In the genomic region with DNA sequence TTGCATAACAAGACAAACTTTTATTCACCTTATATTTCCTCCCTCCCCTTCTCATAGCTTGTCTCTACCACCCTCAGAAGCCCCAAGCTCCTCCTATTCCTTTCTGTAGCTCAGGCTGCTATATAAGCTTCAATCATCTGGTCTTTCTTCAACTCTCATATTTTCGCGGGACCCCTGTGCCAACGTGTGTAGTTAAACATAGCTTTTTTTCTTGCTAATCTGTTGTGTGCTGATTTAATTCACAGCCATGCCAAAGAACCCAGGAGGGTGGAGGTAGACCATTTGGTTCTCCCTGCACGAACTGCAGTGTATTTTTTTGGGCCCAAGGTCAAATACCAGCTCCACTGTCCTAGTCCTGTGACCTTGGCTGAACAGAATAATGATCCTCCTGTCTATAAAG, we compare ENCODE assay signal across 14 cellular contexts. TPM values are rescaled to one million over a fixed set of nuclear protein-coding genes. Genes with fewer than 3 reads are reported as not detected.
A peak's percentile ranks its signal among the peaks of the same experiment; 100 is the strongest.
DNase-seq lines count a peak whose midpoint lies in the region; ATAC-seq and TF ChIP-seq lines count a peak whose summit lies in the region.
"Had no signal": no experiment of that assay in that cellular context is flagged by ENCODE, and none has a peak within 500 bp of the region (broad histone marks: within the 10 kb centered on the region; RNA-seq: fewer than 3 reads in every experiment).

No MANE protein-coding gene starts in this region.

- H3K4me3 ChIP-seq in Loucy (ENCODE audit: low read length, poor library complexity, severe bottlenecking) (peak overlapping the region; percentile 72), neutrophil (ENCODE audit: low read depth in 1 of 2, low read length in 1 of 2) (no peak overlapping the region)
- H3K4me3 ChIP-seq: dorsolateral prefrontal cortex, esophagus squamous epithelium, K562 had no signal

- TF ChIP-seq CTCF in Loucy (conservative IDR thresholded peaks at IDR 0.05; ENCODE audit: low read length) (no peak), neutrophil (IDR thresholded peaks at IDR 0.05) (no peak), endothelial cell (IDR thresholded peaks at IDR 0.05; ENCODE audit: unreplicated experiment) (no peak)

- H3K9me2 ChIP-seq in Loucy (replicated peaks; ENCODE audit: low read depth, low read length), result no peaks in the 10 kb centered on the region

- no peak for ATAC-seq in activated T-cell treated with anti-CD3 and anti-CD28 coated beads, Interleukin-2, amount 50 U/mL, for 72 hours (replicated peaks in 1 of 2)

- H3K27ac Mint-ChIP-seq in activated T-cell treated with anti-CD3 and anti-CD28 coated beads, Interleukin-2, amount 50 U/mL, for 72 hours, result peak overlapping the region; percentile 98
- H3K27ac Mint-ChIP-seq in activated T-helper 2 cell treated with anti-CD3 and anti-CD28 coated beads, Interferon-gamma antibody, Interleukin-2, Interleukin-4, amounts not matched to agents 10 μg/mL and 5 μg/mL and 100 μg/mL, durations not matched to agents 14 hours and 24 hours and 36 hours, result peak overlapping the region; percentile 96
- H3K27ac Mint-ChIP-seq in endothelial cell (ENCODE audit: unreplicated experiment), result no peak overlapping the region

- H2AFZ ChIP-seq in Loucy (ENCODE audit: low read length), result peak overlapping the region; percentile 54; the same call in 1 of the 2 replicates

- intact Hi-C loops in activated T-helper 2 cell treated with anti-CD3 and anti-CD28 coated beads, Interferon-gamma antibody, Interleukin-2, Interleukin-4, amounts not matched to agents 10 μg/mL and 5 μg/mL and 100 μg/mL, durations not matched to agents 14 hours and 24 hours and 36 hours (cut with micrococcal nuclease), result loop anchor here (2.0 to 10.0 kb wide), 3 partner anchors 102 to 468 kb away; a partner anchor contains a TSS

- peaks cover 5% of the 10 kb centered on the region for H3K27me3 Mint-ChIP-seq in activated T-cell treated with anti-CD3 and anti-CD28 coated beads, Interleukin-2, amount 50 U/mL, for 72 hours (ENCODE audit: low read depth)
- H3K27me3 Mint-ChIP-seq in activated T-helper 2 cell treated with anti-CD3 and anti-CD28 coated beads, Interferon-gamma antibody, Interleukin-2, Interleukin-4, amounts not matched to agents 10 μg/mL and 5 μg/mL and 100 μg/mL, durations not matched to agents 14 hours and 24 hours and 36 hours (ENCODE audit: low read depth), result no peaks in the 10 kb centered on the region
- H3K27me3 Mint-ChIP-seq in endothelial cell (ENCODE audit: unreplicated experiment), result no peaks in the 10 kb centered on the region

- H3K36me3 Mint-ChIP-seq in activated T-cell treated with anti-CD3 and anti-CD28 coated beads, Interleukin-2, amount 50 U/mL, for 72 hours (ENCODE audit: insufficient read depth in 2 of 2), result peaks cover 0 to 1% of the 10 kb centered on the region in 2 donors
- peaks cover 3% of the 10 kb centered on the region for H3K36me3 Mint-ChIP-seq in activated T-helper 2 cell treated with anti-CD3 and anti-CD28 coated beads, Interferon-gamma antibody, Interleukin-2, Interleukin-4, amounts not matched to agents 10 μg/mL and 5 μg/mL and 100 μg/mL, durations not matched to agents 14 hours and 24 hours and 36 hours (ENCODE audit: low read depth)
- no peaks in the 10 kb centered on the region for H3K36me3 Mint-ChIP-seq in endothelial cell (ENCODE audit: low read depth, unreplicated experiment)

- peak overlapping the region; percentile 77 to 97 for H3K4me3 Mint-ChIP-seq in activated T-cell treated with anti-CD3 and anti-CD28 coated beads, Interleukin-2, amount 50 U/mL, for 72 hours
- H3K4me3 Mint-ChIP-seq in activated T-helper 2 cell treated with anti-CD3 and anti-CD28 coated beads, Interferon-gamma antibody, Interleukin-2, Interleukin-4, amounts not matched to agents 10 μg/mL and 5 μg/mL and 100 μg/mL, durations not matched to agents 14 hours and 24 hours and 36 hours (ENCODE audit: low read depth), result peak overlapping the region; percentile 80
- H3K4me3 Mint-ChIP-seq in endothelial cell (ENCODE audit: unreplicated experiment), result no peak overlapping the region

- no peaks in the 10 kb centered on the region for H4K20me1 ChIP-seq in Loucy (ENCODE audit: insufficient read depth, low read length, poor library complexity, severe bottlenecking)

- H3K9me3 ChIP-seq in Loucy (ENCODE audit: insufficient read depth, low read depth, low read length) (no peaks in the 10 kb centered on the region), neutrophil (no peaks in the 10 kb centered on the region)
- H3K9me3 ChIP-seq: esophagus squamous epithelium had no signal

- H3K79me2 ChIP-seq in Loucy (ENCODE audit: insufficient read depth, low read length), result no peaks in the 10 kb centered on the region

- peak overlapping the region; percentile 85 for H3K9ac ChIP-seq in Loucy (ENCODE audit: low read depth, low read length, poor library complexity, severe bottlenecking)

- H3K4me1 Mint-ChIP-seq in activated T-cell treated with anti-CD3 and anti-CD28 coated beads, Interleukin-2, amount 50 U/mL, for 72 hours (ENCODE audit: low read depth), result peaks cover 42% of the 10 kb centered on the region
- peaks cover 57% of the 10 kb centered on the region for H3K4me1 Mint-ChIP-seq in activated T-helper 2 cell treated with anti-CD3 and anti-CD28 coated beads, Interferon-gamma antibody, Interleukin-2, Interleukin-4, amounts not matched to agents 10 μg/mL and 5 μg/mL and 100 μg/mL, durations not matched to agents 14 hours and 24 hours and 36 hours (ENCODE audit: low read depth)
- H3K4me1 Mint-ChIP-seq in endothelial cell (ENCODE audit: unreplicated experiment), result peaks cover 5% of the 10 kb centered on the region

- H3F3A ChIP-seq in Loucy (ENCODE audit: low read depth), result peaks cover 12% of the 10 kb centered on the region

- H3K4me1 ChIP-seq in Loucy (ENCODE audit: insufficient read depth, low read length, poor library complexity, severe bottlenecking), result peaks cover 43% of the 10 kb centered on the region
- H3K4me1 ChIP-seq in neutrophil (ENCODE audit: control insufficient read depth in 1 of 2, insufficient read depth in 1 of 2, low read depth in 1 of 2, low read length in 1 of 2), result peaks cover 24 to 31% of the 10 kb centered on the region in 2 experiments
- H3K4me1 ChIP-seq: esophagus squamous epithelium had no signal

- no peaks in the 10 kb centered on the region for H3K9me3 Mint-ChIP-seq in activated T-cell treated with anti-CD3 and anti-CD28 coated beads, Interleukin-2, amount 50 U/mL, for 72 hours
- H3K9me3 Mint-ChIP-seq in activated T-helper 2 cell treated with anti-CD3 and anti-CD28 coated beads, Interferon-gamma antibody, Interleukin-2, Interleukin-4, amounts not matched to agents 10 μg/mL and 5 μg/mL and 100 μg/mL, durations not matched to agents 14 hours and 24 hours and 36 hours, result peaks cover 7% of the 10 kb centered on the region
- H3K9me3 Mint-ChIP-seq in endothelial cell (ENCODE audit: unreplicated experiment), result no peaks in the 10 kb centered on the region

- H3K36me3 ChIP-seq in Loucy (ENCODE audit: insufficient read depth, low read length) (no peaks in the 10 kb centered on the region), neutrophil (peaks cover 68% of the 10 kb centered on the region)
- H3K36me3 ChIP-seq: esophagus squamous epithelium had no signal

- H3K27me3 ChIP-seq in Loucy (ENCODE audit: insufficient read depth, low read length, poor library complexity, severe bottlenecking), result no peaks in the 10 kb centered on the region
- H3K27me3 ChIP-seq in neutrophil, result no peaks in the 10 kb centered on the region
- H3K27me3 ChIP-seq: dorsolateral prefrontal cortex, esophagus squamous epithelium had no signal

- DNase-seq in activated T-cell treated with anti-CD3 and anti-CD28 coated beads, Interleukin-2, amount 50 U/mL, for 72 hours, result no peak
- no peak for DNase-seq in activated T-cell treated with anti-CD3 and anti-CD28 coated beads, Interleukin-2, amount 50 U/mL, for 48 hours
- DNase-seq in activated T-helper 2 cell treated with anti-CD3 and anti-CD28 coated beads, Interferon-gamma antibody, Interleukin-2, Interleukin-4, amounts not matched to agents 10 μg/mL and 5 μg/mL and 100 μg/mL, durations not matched to agents 14 hours and 24 hours and 36 hours (ENCODE audit: low spot score), result no peak
- no peak for DNase-seq in hypothalamus (lab: John Stamatoyannopoulos, UW)
- no peak for DNase-seq in endothelial cell (ENCODE audit: low spot score)
- no peak for DNase-seq in MV-4-11 (lab: John Stamatoyannopoulos, UW)
- DNase-seq: dorsolateral prefrontal cortex, esophagus squamous epithelium, head of caudate nucleus, NCI-H146 had no signal

- peak overlapping the region; percentile 88 for H3K4me2 ChIP-seq in Loucy (ENCODE audit: low read depth, low read length, poor library complexity, severe bottlenecking)

- H3K27ac ChIP-seq in neutrophil, result peak overlapping the region; percentile 72
- H3K27ac ChIP-seq: dorsolateral prefrontal cortex, esophagus squamous epithelium had no signal

RNA-seq across cellular contexts. Expression of a gene that starts 21.0 kb away (rescaled TPM):
- 10 to 100 TPM; 60.2 to 62.9 TPM for total RNA-seq in activated T-cell treated with anti-CD3 and anti-CD28 coated beads, Interleukin-2, amount 50 U/mL, for 72 hours
- 75.3 and 87.1 TPM in 2 replicates for total RNA-seq in activated T-helper 2 cell treated with anti-CD3 and anti-CD28 coated beads, Interferon-gamma antibody, Interleukin-2, Interleukin-4, amounts not matched to agents 10 μg/mL and 5 μg/mL and 100 μg/mL, durations not matched to agents 14 hours and 24 hours and 36 hours
- 0.15 TPM for total RNA-seq in endothelial cell (ENCODE audit: unreplicated experiment)
- total RNA-seq: renal cortical epithelial cell had no signal

RNA-seq across cellular contexts. Expression of a gene that starts 54.2 kb away (rescaled TPM):
- total RNA-seq in activated T-cell treated with anti-CD3 and anti-CD28 coated beads, Interleukin-2, amount 50 U/mL, for 72 hours, result under 1 TPM; 0.24 to 0.65 TPM
- 0.50 and 1.8 TPM in 2 replicates for total RNA-seq in activated T-helper 2 cell treated with anti-CD3 and anti-CD28 coated beads, Interferon-gamma antibody, Interleukin-2, Interleukin-4, amounts not matched to agents 10 μg/mL and 5 μg/mL and 100 μg/mL, durations not matched to agents 14 hours and 24 hours and 36 hours
- total RNA-seq in endothelial cell (ENCODE audit: unreplicated experiment), result 12.6 TPM
- total RNA-seq: K562 had no signal

Comparison
In these comparisons a context has a peak if more than half of its experiments do, and no peak if none do; other contexts are left out.
1. RNA of a gene that starts 21.0 kb away (total RNA-seq): 75.3 to 87.1 TPM in activated T-helper 2 cell treated with anti-CD3 and anti-CD28 coated beads, Interferon-gamma antibody, Interleukin-2, Interleukin-4, amounts not matched to agents 10 μg/mL and 5 μg/mL and 100 μg/mL, durations not matched to agents 14 hours and 24 hours and 36 hours and 60.2 to 62.9 TPM in activated T-cell treated with anti-CD3 and anti-CD28 coated beads, Interleukin-2, amount 50 U/mL, for 72 hours; 0.15 TPM in endothelial cell (single experiment); every median in the first group is over 10 times any median in the second.